Comparison of ENCODE assay signal across 8 cellular contexts in genomic region chr5:142151436-142152382, GRCh38.
A peak's percentile ranks its signal among the peaks of the same experiment; 100 is the strongest.
DNase-seq lines count a peak whose midpoint lies in the region; ATAC-seq and TF ChIP-seq lines count a peak whose summit lies in the region.

No MANE protein-coding gene starts in this region.

- no peak overlapping the region for H3K4me3 ChIP-seq in ACC112 (ENCODE audit: low read depth, low read length)
- no peak overlapping the region for H3K4me3 ChIP-seq in tibial artery

- no peak for TF ChIP-seq POLR2A in erythroblast (IDR thresholded peaks at IDR 0.05; ENCODE audit: low read length)

- H3K27ac Mint-ChIP-seq in nephron progenitor cell, result no peak overlapping the region

- H3K4me3 Mint-ChIP-seq in nephron progenitor cell, result no peak overlapping the region

- H3K27me3 Mint-ChIP-seq in nephron progenitor cell (ENCODE audit: low read depth, poor library complexity), result no peaks in the 10 kb centered on the region

- peaks cover 8% of the 10 kb centered on the region for H3K9me3 Mint-ChIP-seq in nephron progenitor cell

- peaks cover 28% of the 10 kb centered on the region for H3K4me1 Mint-ChIP-seq in nephron progenitor cell

- no peak overlapping the region for H2AFZ ChIP-seq in ACC112 (ENCODE audit: low read length, unreplicated experiment)

- H3K9me3 ChIP-seq in tibial artery, result no peaks in the 10 kb centered on the region

- peaks cover 8% of the 10 kb centered on the region for H3K36me3 ChIP-seq in ACC112 (ENCODE audit: insufficient read depth, low read length)
- peaks cover 29 to 44% (median 31%) of the 10 kb centered on the region in 3 donors for H3K36me3 ChIP-seq in tibial artery

- ATAC-seq in HG03175 (IDR thresholded peaks at IDR 0.05; ENCODE audit: unreplicated experiment), result no peak

- peak overlapping the region; percentile 71 for H3K27ac ChIP-seq in ACC112 (ENCODE audit: low read depth, low read length)
- no peak overlapping the region for H3K27ac ChIP-seq in tibial artery

- H3K27me3 ChIP-seq in ACC112 (ENCODE audit: insufficient read depth, low read length) (no peaks in the 10 kb centered on the region), tibial artery (no peaks in the 10 kb centered on the region)

- H3K36me3 Mint-ChIP-seq in nephron progenitor cell (ENCODE audit: low read depth), result peaks cover 51% of the 10 kb centered on the region

- no peaks in the 10 kb centered on the region for H3K79me2 ChIP-seq in ACC112 (ENCODE audit: control insufficient read depth, insufficient read depth, low read length, unreplicated experiment)

- peak; percentile 44 for DNase-seq in GM13977 (ENCODE audit: low spot score)
- peak; percentile 66 for DNase-seq in NCI-H69 (lab: John Stamatoyannopoulos, UW)
- peak; percentile 35 to 62 for DNase-seq in activated CD4-positive, alpha-beta T cell treated with anti-CD3 and anti-CD28 coated beads, Interleukin-2, amount 50 U/mL, for 48 hours
- peak; percentile 75 to 85 for DNase-seq in erythroblast (lab: John Stamatoyannopoulos, UW)
- peak; percentile 58 for DNase-seq in nephron progenitor cell
- DNase-seq in tibial artery, result peak in 1 of 2 donors; percentile 57

- H3K4me1 ChIP-seq in ACC112 (ENCODE audit: control insufficient read depth, insufficient read depth, low read length, unreplicated experiment), result peaks cover 10% of the 10 kb centered on the region
- peaks cover 0 to 5% (median 2%) of the 10 kb centered on the region in 4 donors for H3K4me1 ChIP-seq in tibial artery

- intact Hi-C loops in tibial artery (cut with DNase I; ENCODE audit: low total_unique reads), result loop anchor here (5.0 kb wide), 2 partner anchors 396 to 546 kb away; no protein-coding TSS in a partner anchor

- in situ Hi-C loops in GM13977 (cut with MboI; ENCODE audit: low pct_unique_long_range_greater_than_20kb, low sequenced_read_pairs, unreplicated experiment), result no loop called here

- TF ChIP-seq CTCF in GM13977 (IDR thresholded peaks at IDR 0.05; ENCODE audit: extremely low read depth, insufficient read depth, missing control alignments) (peak; percentile 85), nephron progenitor cell (IDR thresholded peaks at IDR 0.05) (peak; percentile 91), tibial artery (IDR thresholded peaks at IDR 0.05) (peak; percentile 80 to 86)
